Comparison of ENCODE assay signal across 36 cellular contexts in the genomic region with DNA sequence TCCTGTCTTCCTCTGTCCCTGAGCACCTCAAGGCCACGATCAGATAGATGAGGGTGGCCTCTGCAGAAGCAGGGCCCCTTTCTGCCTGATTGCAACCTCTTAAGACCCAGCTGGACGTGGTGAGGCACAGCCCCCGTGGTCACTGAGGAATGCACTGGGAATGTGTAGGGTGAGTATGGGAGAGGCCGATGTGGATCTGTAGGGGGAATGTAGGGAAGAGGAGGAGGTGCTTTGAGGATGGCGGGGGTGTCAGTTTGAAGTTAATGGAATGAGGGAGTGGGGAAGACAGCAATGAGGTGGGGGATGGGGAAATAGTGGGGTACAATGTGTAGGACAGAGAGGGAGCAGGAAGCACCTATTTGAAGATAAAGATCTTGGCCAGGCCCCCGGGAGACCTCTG. TPM values are rescaled to one million over a fixed set of nuclear protein-coding genes. Genes with fewer than 3 reads are reported as not detected.
"Had no signal": no experiment of that assay in that cellular context is flagged by ENCODE, and none has a peak within 500 bp of the region (broad histone marks: within the 10 kb centered on the region; RNA-seq: fewer than 3 reads in every experiment).

No MANE protein-coding gene starts in this region.

- H3K4me3 ChIP-seq: colonic mucosa, dorsolateral prefrontal cortex, gastrocnemius medialis, heart left ventricle, hepatocyte had no signal

- FAIRE-seq: astrocyte had no signal

- H3K36me3 ChIP-seq: brain microvascular endothelial cell, colonic mucosa, gastrocnemius medialis, heart left ventricle had no signal

- DNase-seq: activated CD4-positive, alpha-beta memory T cell treated with anti-CD3 and anti-CD28 coated beads for 36 hours; activated CD4-positive, alpha-beta T cell treated with anti-CD3 and anti-CD28 coated beads for 36 hours; activated CD4-positive, alpha-beta T cell treated with anti-CD3 and anti-CD28 coated beads, Interleukin-2, amount 10 ng/mL, durations not matched to agents 24 days and 14 days; activated CD4-positive, CD25-positive, alpha-beta regulatory T cell; activated CD4-positive, CD25-positive, alpha-beta regulatory T cell treated with anti-CD3 and anti-CD28 coated beads, Interleukin-2, amount 50 U/mL, for 72 hours; activated CD8-positive, alpha-beta memory T cell treated with anti-CD3 and anti-CD28 coated beads, Interleukin-2, amount 10 ng/mL, durations not matched to agents 7 days and 5 days; activated CD8-positive, alpha-beta memory T cell treated with anti-CD3 and anti-CD28 coated beads, Interleukin-2, amount 50 U/mL, for 4 hours; activated CD8-positive, alpha-beta T cell treated with anti-CD3 and anti-CD28 coated beads, Interleukin-2, amount 10 ng/mL, durations not matched to agents 7 days and 5 days; activated effector memory CD4-positive, alpha-beta T cell treated with anti-CD3 and anti-CD28 coated beads, Interleukin-2, amount 50 U/mL, for 16 hours; activated naive CD4-positive, alpha-beta T cell treated with anti-CD3 and anti-CD28 coated beads for 36 hours; activated naive CD8-positive, alpha-beta T cell treated with anti-CD3 and anti-CD28 coated beads, Interleukin-2, amount 10 ng/mL, durations not matched to agents 7 days and 5 days; activated T-cell treated with anti-CD3 and anti-CD28 coated beads, Interleukin-2, amount 50 U/mL, for 1 hour; activated T-cell treated with anti-CD3 and anti-CD28 coated beads, Interleukin-2, amount 50 U/mL, for 48 hours; amniotic stem cell; anterior cingulate cortex; brain microvascular endothelial cell; caudate nucleus; cerebellar nuclear complex; colonic mucosa; dorsolateral prefrontal cortex; effector memory CD4-positive, alpha-beta T cell; endodermal cell; foreskin keratinocyte; gastrocnemius medialis; glutamatergic neuron; heart left ventricle; T-helper 2 cell had no signal

- ATAC-seq: activated CD4-positive, alpha-beta T cell treated with anti-CD3 and anti-CD28 coated beads for 36 hours; activated CD8-positive, alpha-beta memory T cell treated with anti-CD3 and anti-CD28 coated beads, Interleukin-2, amount 10 ng/mL, durations not matched to agents 7 days and 5 days; activated CD8-positive, alpha-beta T cell treated with anti-CD3 and anti-CD28 coated beads, Interleukin-2, amount 10 ng/mL, durations not matched to agents 7 days and 5 days; activated naive CD4-positive, alpha-beta T cell treated with anti-CD3 and anti-CD28 coated beads, Interleukin-2, amount 50 U/mL, for 72 hours; esophagus mucosa; foreskin keratinocyte; gastrocnemius medialis; heart left ventricle had no signal

- H3K9me3 ChIP-seq: colonic mucosa, gastrocnemius medialis, heart left ventricle had no signal

- H3K27me3 ChIP-seq: brain microvascular endothelial cell, colonic mucosa, dorsolateral prefrontal cortex, gastrocnemius medialis, hepatocyte had no signal

- H3K27ac ChIP-seq: brain microvascular endothelial cell, colonic mucosa, dorsolateral prefrontal cortex, foreskin keratinocyte, gastrocnemius medialis, heart left ventricle, hepatocyte had no signal

- H3K4me1 ChIP-seq: colonic mucosa, foreskin keratinocyte, gastrocnemius medialis, heart left ventricle had no signal

RNA-seq across cellular contexts. Expression of gene IQCF5, which starts 0.8 kb away (rescaled TPM):
- total RNA-seq: activated CD4-positive, alpha-beta memory T cell treated with anti-CD3 and anti-CD28 coated beads for 36 hours; activated CD4-positive, alpha-beta T cell treated with anti-CD3 and anti-CD28 coated beads for 36 hours; activated CD4-positive, alpha-beta T cell treated with anti-CD3 and anti-CD28 coated beads, Interleukin-2, amount 10 ng/mL, durations not matched to agents 24 days and 14 days; activated CD8-positive, alpha-beta memory T cell treated with anti-CD3 and anti-CD28 coated beads for 36 hours; activated CD8-positive, alpha-beta memory T cell treated with anti-CD3 and anti-CD28 coated beads, Interleukin-2, amount 10 ng/mL, durations not matched to agents 7 days and 5 days; activated CD8-positive, alpha-beta T cell treated with anti-CD3 and anti-CD28 coated beads, Interleukin-2, amount 10 ng/mL, durations not matched to agents 7 days and 5 days; activated naive CD4-positive, alpha-beta T cell treated with anti-CD3 and anti-CD28 coated beads for 36 hours; activated naive CD4-positive, alpha-beta T cell treated with anti-CD3 and anti-CD28 coated beads, Interleukin-2, amount 50 U/mL, for 72 hours; activated naive CD8-positive, alpha-beta T cell treated with anti-CD3 and anti-CD28 coated beads, Interleukin-2, amount 10 ng/mL, durations not matched to agents 7 days and 5 days; activated T-helper 1 cell treated with anti-CD3 and anti-CD28 coated beads, Interleukin-12 subunit alpha, Interleukin-12 subunit beta, Interleukin-2, Interleukin-4 antibody, amounts not matched to agents 30 ng/mL and 10 ng/mL and 1 ng/mL, durations not matched to agents 14 hours and 24 hours and 36 hours; activated T-helper 2 cell treated with anti-CD3 and anti-CD28 coated beads, Interferon-gamma antibody, Interleukin-2, Interleukin-4, amounts not matched to agents 10 μg/mL and 5 μg/mL and 100 μg/mL, durations not matched to agents 14 hours and 24 hours and 36 hours; astrocyte; colonic mucosa; endodermal cell; epithelial cell of proximal tubule; esophagus mucosa; foreskin keratinocyte; gastrocnemius medialis; heart left ventricle; hepatocyte; T-helper 1 cell treated with Interleukin-12 subunit alpha and Interleukin-12 subunit beta and Interleukin-4 antibody, amounts not matched to agents 30 ng/mL and 1 ng/mL, for 36 hours had no signal

RNA-seq across cellular contexts. Expression of gene IQCF2, which starts 14.8 kb away (rescaled TPM):
- total RNA-seq: activated CD4-positive, alpha-beta memory T cell treated with anti-CD3 and anti-CD28 coated beads for 36 hours; activated CD4-positive, alpha-beta T cell treated with anti-CD3 and anti-CD28 coated beads for 36 hours; activated CD4-positive, alpha-beta T cell treated with anti-CD3 and anti-CD28 coated beads, Interleukin-2, amount 10 ng/mL, durations not matched to agents 24 days and 14 days; activated CD8-positive, alpha-beta memory T cell treated with anti-CD3 and anti-CD28 coated beads for 36 hours; activated CD8-positive, alpha-beta memory T cell treated with anti-CD3 and anti-CD28 coated beads, Interleukin-2, amount 10 ng/mL, durations not matched to agents 7 days and 5 days; activated CD8-positive, alpha-beta T cell treated with anti-CD3 and anti-CD28 coated beads, Interleukin-2, amount 10 ng/mL, durations not matched to agents 7 days and 5 days; activated naive CD4-positive, alpha-beta T cell treated with anti-CD3 and anti-CD28 coated beads for 36 hours; activated naive CD4-positive, alpha-beta T cell treated with anti-CD3 and anti-CD28 coated beads, Interleukin-2, amount 50 U/mL, for 72 hours; activated naive CD8-positive, alpha-beta T cell treated with anti-CD3 and anti-CD28 coated beads, Interleukin-2, amount 10 ng/mL, durations not matched to agents 7 days and 5 days; activated T-helper 1 cell treated with anti-CD3 and anti-CD28 coated beads, Interleukin-12 subunit alpha, Interleukin-12 subunit beta, Interleukin-2, Interleukin-4 antibody, amounts not matched to agents 30 ng/mL and 10 ng/mL and 1 ng/mL, durations not matched to agents 14 hours and 24 hours and 36 hours; activated T-helper 2 cell treated with anti-CD3 and anti-CD28 coated beads, Interferon-gamma antibody, Interleukin-2, Interleukin-4, amounts not matched to agents 10 μg/mL and 5 μg/mL and 100 μg/mL, durations not matched to agents 14 hours and 24 hours and 36 hours; astrocyte; colonic mucosa; dorsolateral prefrontal cortex; endodermal cell; epithelial cell of proximal tubule; esophagus mucosa; foreskin keratinocyte; gastrocnemius medialis; heart left ventricle; hepatocyte; T-helper 1 cell treated with Interleukin-12 subunit alpha and Interleukin-12 subunit beta and Interleukin-4 antibody, amounts not matched to agents 30 ng/mL and 1 ng/mL, for 36 hours had no signal

RNA-seq across cellular contexts. Expression of gene IQCF1, which starts 27.0 kb away (rescaled TPM):
- total RNA-seq: activated CD4-positive, alpha-beta memory T cell treated with anti-CD3 and anti-CD28 coated beads for 36 hours; activated CD4-positive, alpha-beta T cell treated with anti-CD3 and anti-CD28 coated beads for 36 hours; activated CD4-positive, alpha-beta T cell treated with anti-CD3 and anti-CD28 coated beads, Interleukin-2, amount 10 ng/mL, durations not matched to agents 24 days and 14 days; activated CD8-positive, alpha-beta memory T cell treated with anti-CD3 and anti-CD28 coated beads for 36 hours; activated CD8-positive, alpha-beta memory T cell treated with anti-CD3 and anti-CD28 coated beads, Interleukin-2, amount 10 ng/mL, durations not matched to agents 7 days and 5 days; activated CD8-positive, alpha-beta T cell treated with anti-CD3 and anti-CD28 coated beads, Interleukin-2, amount 10 ng/mL, durations not matched to agents 7 days and 5 days; activated naive CD4-positive, alpha-beta T cell treated with anti-CD3 and anti-CD28 coated beads for 36 hours; activated naive CD4-positive, alpha-beta T cell treated with anti-CD3 and anti-CD28 coated beads, Interleukin-2, amount 50 U/mL, for 72 hours; activated naive CD8-positive, alpha-beta T cell treated with anti-CD3 and anti-CD28 coated beads, Interleukin-2, amount 10 ng/mL, durations not matched to agents 7 days and 5 days; activated T-helper 1 cell treated with anti-CD3 and anti-CD28 coated beads, Interleukin-12 subunit alpha, Interleukin-12 subunit beta, Interleukin-2, Interleukin-4 antibody, amounts not matched to agents 30 ng/mL and 10 ng/mL and 1 ng/mL, durations not matched to agents 14 hours and 24 hours and 36 hours; activated T-helper 2 cell treated with anti-CD3 and anti-CD28 coated beads, Interferon-gamma antibody, Interleukin-2, Interleukin-4, amounts not matched to agents 10 μg/mL and 5 μg/mL and 100 μg/mL, durations not matched to agents 14 hours and 24 hours and 36 hours; astrocyte; colonic mucosa; epithelial cell of proximal tubule; esophagus mucosa; foreskin keratinocyte; gastrocnemius medialis; heart left ventricle; hepatocyte; T-helper 1 cell treated with Interleukin-12 subunit alpha and Interleukin-12 subunit beta and Interleukin-4 antibody, amounts not matched to agents 30 ng/mL and 1 ng/mL, for 36 hours had no signal
